In the genomic region with DNA sequence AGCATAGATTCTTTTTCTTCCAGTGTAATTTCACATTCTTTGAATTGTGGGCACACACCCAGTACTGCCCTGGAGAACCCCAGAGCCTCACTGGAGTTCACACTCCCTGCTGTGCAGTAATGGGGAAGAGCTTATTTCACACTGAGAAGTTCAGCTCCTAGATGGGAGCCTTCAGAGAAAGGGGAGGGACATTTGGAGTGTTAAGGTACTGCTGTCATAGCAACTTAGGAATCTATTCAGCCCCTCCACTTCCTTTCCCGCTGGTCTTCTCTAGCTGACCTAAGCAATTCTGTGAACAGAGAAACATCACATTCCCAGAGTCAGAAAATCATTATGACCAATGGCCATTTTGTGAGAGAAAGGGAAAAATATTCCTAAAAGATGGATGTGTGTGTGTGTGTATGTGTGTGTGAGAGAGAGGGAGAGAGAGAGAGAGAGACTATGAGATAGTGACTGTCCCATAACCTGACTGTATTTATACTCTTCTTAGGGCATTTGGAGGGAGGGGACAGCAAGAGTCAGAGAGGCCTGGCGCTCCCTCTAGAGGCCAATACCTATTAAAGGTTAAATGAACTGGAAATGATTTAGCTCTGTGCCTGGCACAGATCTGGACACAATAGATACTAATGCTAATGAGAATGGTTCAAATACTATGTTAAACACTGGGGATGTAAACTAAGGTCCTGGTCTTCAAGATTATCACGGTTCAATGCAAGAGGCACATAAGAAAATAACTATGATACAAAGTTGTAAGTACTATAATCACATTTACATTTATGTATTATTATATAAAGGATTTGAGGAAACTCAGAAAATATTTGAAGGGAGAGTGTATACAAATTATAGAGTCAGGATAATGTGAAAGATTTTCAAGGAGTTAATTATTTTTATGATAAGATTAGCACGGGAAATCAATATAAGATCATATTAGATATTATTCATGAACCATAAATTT, we compare ENCODE assay signal across 9 cellular contexts. TPM values are rescaled to one million over a fixed set of nuclear protein-coding genes. Genes with fewer than 3 reads are reported as not detected.
A peak's percentile ranks its signal among the peaks of the same experiment; 100 is the strongest.
DNase-seq lines count a peak whose midpoint lies in the region; ATAC-seq and TF ChIP-seq lines count a peak whose summit lies in the region.
"Had no signal": no experiment of that assay in that cellular context is flagged by ENCODE, and none has a peak within 500 bp of the region (broad histone marks: within the 10 kb centered on the region; RNA-seq: fewer than 3 reads in every experiment).

No MANE protein-coding gene starts in this region.

- no peaks in the 10 kb centered on the region for H3K9me3 Mint-ChIP-seq in activated T-helper 17 cell treated with anti-CD3 and anti-CD28 coated beads, Interleukin-2, amount 50 U/mL, for 72 hours
- no peaks in the 10 kb centered on the region for H3K9me3 Mint-ChIP-seq in progenitor cell of endocrine pancreas (ENCODE audit: low read depth)
- H3K9me3 Mint-ChIP-seq: dendritic cell treated with granulocyte-macrophage colony-stimulating factor and Interleukin-4, amounts not matched to agents 40 ng/mL and 50 ng/mL, for 4 days had no signal

- H3K27ac Mint-ChIP-seq in activated T-helper 17 cell treated with anti-CD3 and anti-CD28 coated beads, Interleukin-2, amount 50 U/mL, for 72 hours: no peak overlapping the region
- no peak overlapping the region for H3K27ac Mint-ChIP-seq in progenitor cell of endocrine pancreas
- H3K27ac Mint-ChIP-seq: dendritic cell treated with granulocyte-macrophage colony-stimulating factor and Interleukin-4, amounts not matched to agents 40 ng/mL and 50 ng/mL, for 4 days had no signal

- H3K27me3 Mint-ChIP-seq in activated T-helper 17 cell treated with anti-CD3 and anti-CD28 coated beads, Interleukin-2, amount 50 U/mL, for 72 hours: peaks cover 3% of the 10 kb centered on the region
- H3K27me3 Mint-ChIP-seq in progenitor cell of endocrine pancreas: no peaks in the 10 kb centered on the region

- ATAC-seq in GM21381 (IDR thresholded peaks at IDR 0.05; ENCODE audit: unreplicated experiment): peak; percentile 98
- peak; percentile 84 for ATAC-seq in HG03558 (IDR thresholded peaks at IDR 0.05; ENCODE audit: extremely low read depth, unreplicated experiment)
- peak; percentile 70 for ATAC-seq in activated T-helper 17 cell treated with anti-CD3 and anti-CD28 coated beads, Interleukin-2, amount 50 U/mL, for 72 hours (replicated peaks)

- H3K4me1 Mint-ChIP-seq in activated T-helper 17 cell treated with anti-CD3 and anti-CD28 coated beads, Interleukin-2, amount 50 U/mL, for 72 hours: no peaks in the 10 kb centered on the region
- peaks cover 12% of the 10 kb centered on the region for H3K4me1 Mint-ChIP-seq in progenitor cell of endocrine pancreas (ENCODE audit: low read depth)

- intact Hi-C loops in head of caudate nucleus (cut with DNase I): no loop called here

- H3K36me3 Mint-ChIP-seq in activated T-helper 17 cell treated with anti-CD3 and anti-CD28 coated beads, Interleukin-2, amount 50 U/mL, for 72 hours (ENCODE audit: low read depth): no peaks in the 10 kb centered on the region
- no peaks in the 10 kb centered on the region for H3K36me3 Mint-ChIP-seq in progenitor cell of endocrine pancreas (ENCODE audit: insufficient read depth)

- peak; percentile 55 for DNase-seq in EH (ENCODE audit: low read depth)
- DNase-seq in NCI-H774 (lab: John Stamatoyannopoulos, UW): peak; percentile 43
- peak in 36 of 42 donors; percentile 7 to 79 (median 41) for DNase-seq in head of caudate nucleus
- DNase-seq in progenitor cell of endocrine pancreas (ENCODE audit: low spot score, unreplicated experiment): no peak
- no peak for DNase-seq in NCI-H128 (lab: John Stamatoyannopoulos, UW; ENCODE audit: unreplicated experiment)

- H3K4me3 Mint-ChIP-seq in activated T-helper 17 cell treated with anti-CD3 and anti-CD28 coated beads, Interleukin-2, amount 50 U/mL, for 72 hours: no peak overlapping the region
- H3K4me3 Mint-ChIP-seq in progenitor cell of endocrine pancreas (ENCODE audit: low read depth): no peak overlapping the region
- H3K4me3 Mint-ChIP-seq: dendritic cell treated with granulocyte-macrophage colony-stimulating factor and Interleukin-4, amounts not matched to agents 40 ng/mL and 50 ng/mL, for 4 days had no signal

- peak; percentile 78 for TF ChIP-seq CTCF in progenitor cell of endocrine pancreas (IDR thresholded peaks at IDR 0.05; ENCODE audit: unreplicated experiment)

RNA-seq across cellular contexts. Expression of a gene that starts 41.5 kb away (rescaled TPM):
- 10 to 100 TPM; 33.9 to 61.9 TPM for total RNA-seq in activated T-helper 17 cell treated with anti-CD3 and anti-CD28 coated beads, Interleukin-2, amount 50 U/mL, for 72 hours
- total RNA-seq in progenitor cell of endocrine pancreas: 46.2 and 47.4 TPM in 2 replicates

Comparison
In these comparisons a context has a peak if more than half of its experiments do, and no peak if none do; other contexts are left out.
1. DNase-seq: peak in EH (single experiment), NCI-H774 (single experiment) and head of caudate nucleus (36 of 42); none in progenitor cell of endocrine pancreas (single experiment) and NCI-H128 (single experiment).
2. Peak in every context shown above with its lines, with median percentiles within 50 percentile points of each other: ATAC-seq.